1 cellular context compared by ENCODE assay signal in the genomic region with DNA sequence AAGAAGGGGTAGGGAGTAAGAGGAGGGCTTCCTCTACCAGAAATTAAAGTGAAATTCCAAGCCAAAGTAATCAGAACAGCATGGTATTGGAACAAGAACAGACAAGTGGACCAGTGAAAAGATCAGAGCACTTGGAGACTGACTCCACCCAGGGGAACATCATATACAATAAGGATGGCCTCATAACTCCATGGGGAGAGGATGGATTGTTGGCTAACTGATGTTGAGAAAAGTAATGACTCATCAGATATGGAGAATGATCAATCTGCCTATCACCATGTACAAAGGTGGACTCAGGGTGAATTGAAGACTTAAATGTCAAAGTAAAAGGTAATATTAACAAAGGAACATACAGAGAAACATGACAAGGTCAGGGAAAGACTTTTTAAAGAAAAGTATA.
TF ChIP-seq lines count a peak whose summit lies in the region.

No MANE protein-coding gene starts in this region.

TF ChIP-seq in A549, 52 proteins besides CTCF, POLR2A, EP300 and RAD21 (continued from another document):
- TF ChIP-seq ESRRA (IDR thresholded peaks at IDR 0.05; ENCODE audit: borderline replicate concordance, low read length) (no peak), NR3C1 (IDR thresholded peaks at IDR 0.05) (no peak), CBX8 (IDR thresholded peaks at IDR 0.05) (no peak), TP53 (CRISPR knock-in tag; IDR thresholded peaks at IDR 0.05) (no peak), FOSL2 (IDR thresholded peaks at IDR 0.05) (no peak), FOSL2 (CRISPR knock-in tag; IDR thresholded peaks at IDR 0.05) (peak; percentile 53; the same call in 1 of the 2 replicates), HOXA7 (CRISPR knock-in tag; IDR thresholded peaks at IDR 0.05) (no peak), HOXB13 (CRISPR knock-in tag; IDR thresholded peaks at IDR 0.05; ENCODE audit: low read depth) (no peak), MAFK (IDR thresholded peaks at IDR 0.05; ENCODE audit: partially characterized antibody) (peak; percentile 85)
- TF ChIP-seq, protein P1, sequence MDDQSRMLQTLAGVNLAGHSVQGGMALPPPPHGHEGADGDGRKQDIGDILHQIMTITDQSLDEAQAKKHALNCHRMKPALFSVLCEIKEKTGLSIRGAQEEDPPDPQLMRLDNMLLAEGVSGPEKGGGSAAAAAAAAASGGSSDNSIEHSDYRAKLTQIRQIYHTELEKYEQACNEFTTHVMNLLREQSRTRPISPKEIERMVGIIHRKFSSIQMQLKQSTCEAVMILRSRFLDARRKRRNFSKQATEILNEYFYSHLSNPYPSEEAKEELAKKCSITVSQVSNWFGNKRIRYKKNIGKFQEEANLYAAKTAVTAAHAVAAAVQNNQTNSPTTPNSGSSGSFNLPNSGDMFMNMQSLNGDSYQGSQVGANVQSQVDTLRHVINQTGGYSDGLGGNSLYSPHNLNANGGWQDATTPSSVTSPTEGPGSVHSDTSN (IDR thresholded peaks at IDR 0.05): no peak
- TF ChIP-seq, protein P2, sequence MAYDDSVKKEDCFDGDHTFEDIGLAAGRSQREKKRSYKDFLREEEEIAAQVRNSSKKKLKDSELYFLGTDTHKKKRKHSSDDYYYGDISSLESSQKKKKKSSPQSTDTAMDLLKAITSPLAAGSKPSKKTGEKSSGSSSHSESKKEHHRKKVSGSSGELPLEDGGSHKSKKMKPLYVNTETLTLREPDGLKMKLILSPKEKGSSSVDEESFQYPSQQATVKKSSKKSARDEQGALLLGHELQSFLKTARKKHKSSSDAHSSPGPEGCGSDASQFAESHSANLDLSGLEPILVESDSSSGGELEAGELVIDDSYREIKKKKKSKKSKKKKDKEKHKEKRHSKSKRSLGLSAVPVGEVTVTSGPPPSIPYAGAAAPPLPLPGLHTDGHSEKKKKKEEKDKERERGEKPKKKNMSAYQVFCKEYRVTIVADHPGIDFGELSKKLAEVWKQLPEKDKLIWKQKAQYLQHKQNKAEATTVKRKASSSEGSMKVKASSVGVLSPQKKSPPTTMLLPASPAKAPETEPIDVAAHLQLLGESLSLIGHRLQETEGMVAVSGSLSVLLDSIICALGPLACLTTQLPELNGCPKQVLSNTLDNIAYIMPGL (CRISPR knock-in tag; IDR thresholded peaks at IDR 0.05; ENCODE audit: borderline replicate concordance): no peak
- TF ChIP-seq, protein P3, sequence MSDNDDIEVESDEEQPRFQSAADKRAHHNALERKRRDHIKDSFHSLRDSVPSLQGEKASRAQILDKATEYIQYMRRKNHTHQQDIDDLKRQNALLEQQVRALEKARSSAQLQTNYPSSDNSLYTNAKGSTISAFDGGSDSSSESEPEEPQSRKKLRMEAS (IDR thresholded peaks at IDR 0.05): no peak
